In the genomic region with DNA sequence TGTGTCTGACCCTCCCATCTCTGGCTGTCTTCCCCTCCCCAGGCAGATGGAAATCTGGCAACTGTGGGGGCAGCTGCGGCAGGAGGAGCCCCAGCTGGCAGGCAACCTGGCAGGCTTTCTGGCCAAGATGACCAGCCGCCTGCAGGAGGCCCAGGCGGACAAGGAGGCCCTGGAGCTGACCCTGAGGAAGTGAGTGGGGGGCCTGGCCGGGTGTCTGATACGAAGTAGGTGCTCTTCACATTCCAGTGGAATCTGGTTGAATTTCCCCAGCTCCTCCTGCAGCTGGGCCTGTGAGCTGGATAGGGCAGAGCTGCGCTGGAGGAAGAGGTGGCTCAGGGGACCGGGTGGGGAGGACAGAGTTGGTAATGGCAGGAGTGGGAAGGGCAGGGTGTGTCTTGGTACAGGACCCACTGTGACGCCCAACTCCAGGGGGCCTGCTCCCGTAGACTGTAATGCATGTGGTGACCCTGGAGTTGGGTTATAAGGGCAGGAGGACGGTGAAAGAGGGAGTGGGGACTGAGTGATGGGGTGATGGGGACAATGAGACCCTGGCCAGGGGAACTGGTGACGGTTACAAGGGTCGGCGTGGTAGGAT, we compare ENCODE assay signal across 18 cellular contexts. TPM values are rescaled to one million over a fixed set of nuclear protein-coding genes. Genes with fewer than 3 reads are reported as not detected.
A peak's percentile ranks its signal among the peaks of the same experiment; 100 is the strongest.
DNase-seq lines count a peak whose midpoint lies in the region; ATAC-seq and TF ChIP-seq lines count a peak whose summit lies in the region.
"Had no signal": no experiment of that assay in that cellular context is flagged by ENCODE, and none has a peak within 500 bp of the region (broad histone marks: within the 10 kb centered on the region; RNA-seq: fewer than 3 reads in every experiment).

No MANE protein-coding gene starts in this region.

- H2AFZ ChIP-seq in osteoblast (ENCODE audit: low read length): no peak overlapping the region
- H2AFZ ChIP-seq in SK-N-SH (ENCODE audit: low read depth): no peak overlapping the region

- H3K27me3 Mint-ChIP-seq in natural killer cell treated with Interleukin-12 subunit alpha and Interleukin-12 subunit beta and Interleukin-15 and Interleukin-18, amount 100 ng/mL, for 72 hours: no peaks in the 10 kb centered on the region
- H3K27me3 Mint-ChIP-seq in natural killer cell (ENCODE audit: low read depth in 2 of 2) (peaks cover 0 to 2% of the 10 kb centered on the region in 2 donors), endodermal cell (ENCODE audit: insufficient read depth) (no peaks in the 10 kb centered on the region)
- H3K27me3 Mint-ChIP-seq: B cell had no signal

- H3K27ac Mint-ChIP-seq in natural killer cell treated with Interleukin-12 subunit alpha and Interleukin-12 subunit beta and Interleukin-15 and Interleukin-18, amount 100 ng/mL, for 72 hours: peak overlapping the region in 1 of 2 donors; percentile 45
- no peak overlapping the region for H3K27ac Mint-ChIP-seq in natural killer cell
- H3K27ac Mint-ChIP-seq in endodermal cell: no peak overlapping the region
- H3K27ac Mint-ChIP-seq: B cell; CD8-positive, alpha-beta T cell had no signal

- H3K4me1 ChIP-seq in endodermal cell (ENCODE audit: control insufficient read depth, insufficient read depth, low read length) (no peaks in the 10 kb centered on the region), osteoblast (ENCODE audit: insufficient read depth, low read length) (no peaks in the 10 kb centered on the region), SK-N-SH (ENCODE audit: control insufficient read depth in 1 of 2, insufficient read depth in 2 of 2, low read depth in 1 of 2, low read length in 1 of 2) (peaks cover 0 to 13% of the 10 kb centered on the region in 2 experiments; a peak in 1 of 4 replicates)

- no peaks in the 10 kb centered on the region for H3K36me3 Mint-ChIP-seq in natural killer cell treated with Interleukin-12 subunit alpha and Interleukin-12 subunit beta and Interleukin-15 and Interleukin-18, amount 100 ng/mL, for 72 hours
- H3K36me3 Mint-ChIP-seq in natural killer cell: no peaks in the 10 kb centered on the region
- no peaks in the 10 kb centered on the region for H3K36me3 Mint-ChIP-seq in endodermal cell (ENCODE audit: low read depth)
- H3K36me3 Mint-ChIP-seq: CD8-positive, alpha-beta T cell had no signal

- in situ Hi-C loops in GM13976 (cut with MboI; ENCODE audit: low sequenced_read_pairs, unreplicated experiment): no loop called here

- ATAC-seq in natural killer cell treated with Interleukin-12 subunit alpha and Interleukin-12 subunit beta and Interleukin-15 and Interleukin-18, amount 100 ng/mL, for 72 hours: no peak
- ATAC-seq in natural killer cell (no peak), GM18873 (IDR thresholded peaks at IDR 0.05; ENCODE audit: low FRiP score, unreplicated experiment) (no peak)
- ATAC-seq: CD8-positive, alpha-beta T cell had no signal

- CTCF ChIA-PET in SK-N-SH (lab: Yijun Ruan, JAX): interaction anchor here (1.1 to 4.5 kb wide), 2 partner anchors 14 to 42 kb away, joined by 3 to 15 read pairs; no protein-coding TSS in a partner anchor

- H3K4me1 Mint-ChIP-seq in natural killer cell treated with Interleukin-12 subunit alpha and Interleukin-12 subunit beta and Interleukin-15 and Interleukin-18, amount 100 ng/mL, for 72 hours (ENCODE audit: low read depth in 2 of 2): peaks cover 0 to 5% of the 10 kb centered on the region in 2 donors
- H3K4me1 Mint-ChIP-seq in natural killer cell: no peaks in the 10 kb centered on the region
- H3K4me1 Mint-ChIP-seq in endodermal cell: no peaks in the 10 kb centered on the region

- no peak for TF ChIP-seq EP300 in SK-N-SH (IDR thresholded peaks at IDR 0.05; ENCODE audit: borderline replicate concordance in 1 of 2, low read depth in 1 of 2, low read length in 1 of 2)

- POLR2A ChIA-PET in SK-N-SH (lab: Yijun Ruan, JAX): no interaction called here

- no peaks in the 10 kb centered on the region for H3K9me3 Mint-ChIP-seq in natural killer cell treated with Interleukin-12 subunit alpha and Interleukin-12 subunit beta and Interleukin-15 and Interleukin-18, amount 100 ng/mL, for 72 hours
- H3K9me3 Mint-ChIP-seq in natural killer cell (no peaks in the 10 kb centered on the region), endodermal cell (no peaks in the 10 kb centered on the region)
- H3K9me3 Mint-ChIP-seq: CD8-positive, alpha-beta T cell had no signal

- H3K4me2 ChIP-seq in osteoblast (ENCODE audit: insufficient read depth, low read length) (no peak overlapping the region), SK-N-SH (no peak overlapping the region)

- no peak for TF ChIP-seq RAD21 in SK-N-SH (IDR thresholded peaks at IDR 0.05; ENCODE audit: low read length)

- H3K4me3 Mint-ChIP-seq in natural killer cell treated with Interleukin-12 subunit alpha and Interleukin-12 subunit beta and Interleukin-15 and Interleukin-18, amount 100 ng/mL, for 72 hours: no peak overlapping the region
- H3K4me3 Mint-ChIP-seq in natural killer cell (no peak overlapping the region), endodermal cell (no peak overlapping the region)
- H3K4me3 Mint-ChIP-seq: B cell; CD8-positive, alpha-beta T cell had no signal

- H3K27me3 ChIP-seq in endodermal cell (ENCODE audit: control insufficient read depth, insufficient read depth, low read length, poor library complexity, severe bottlenecking) (no peaks in the 10 kb centered on the region), osteoblast (ENCODE audit: insufficient read depth, low read length) (no peaks in the 10 kb centered on the region), SK-N-SH (ENCODE audit: insufficient read depth) (no peaks in the 10 kb centered on the region)
- H3K27me3 ChIP-seq: MG63 had no signal

- H3K9me2 ChIP-seq in SK-N-SH: no peaks in the 10 kb centered on the region

- peak; percentile 25 for DNase-seq in natural killer cell treated with Interleukin-12 subunit alpha and Interleukin-12 subunit beta and Interleukin-15 and Interleukin-18, amount 100 ng/mL, for 72 hours (ENCODE audit: low spot score)
- DNase-seq in natural killer cell (no peak), endodermal cell (peak; percentile 38), osteoblast (ENCODE audit: insufficient read length, low spot score, missing footprints) (peak; percentile 47), GM13976 (ENCODE audit: low spot score) (no peak), SK-N-SH (no peak)
- DNase-seq: CD8-positive, alpha-beta T cell; DMS153; EL; MG63; NCI-H1092 treated with DMSO at 0.1 percent for 48 hours; NCI-H1694 treated with DMSO at 0.1 percent for 48 hours; NCI-H774; SHP77 treated with DMSO at 0.1 percent for 48 hours had no signal

- TF ChIP-seq CTCF in natural killer cell (IDR thresholded peaks at IDR 0.05) (no peak), endodermal cell (conservative IDR thresholded peaks at IDR 0.05) (no peak), osteoblast (IDR thresholded peaks at IDR 0.05; ENCODE audit: extremely low read depth, low read depth, low read length) (no peak), GM13976 (IDR thresholded peaks at IDR 0.05; ENCODE audit: borderline replicate concordance, control extremely low read depth, extremely low read depth, insufficient read depth, missing control alignments) (no peak), SK-N-SH (IDR thresholded peaks at IDR 0.05) (no peak)

- intact Hi-C loops in natural killer cell (cut with micrococcal nuclease): no loop called here

- H3K9ac ChIP-seq in endodermal cell (ENCODE audit: extremely low read depth, low read length, poor library complexity, severe bottlenecking) (no peak overlapping the region), SK-N-SH (no peak overlapping the region)

- H3K27ac ChIP-seq in endodermal cell (ENCODE audit: low read depth, low read length) (no peak overlapping the region), osteoblast (ENCODE audit: low read depth, low read length) (no peak overlapping the region), SK-N-SH (ENCODE audit: low read depth in 2 of 2, low read length in 1 of 2) (no peak overlapping the region)

- H3K4me3 ChIP-seq in endodermal cell (ENCODE audit: low read length): no peak overlapping the region
- H3K4me3 ChIP-seq in osteoblast (ENCODE audit: insufficient read depth, low read length): no peak overlapping the region
- H3K4me3 ChIP-seq in SK-N-SH (ENCODE audit: low read depth in 2 of 2, low read length in 1 of 2): no peak overlapping the region
- H3K4me3 ChIP-seq: MG63 had no signal

- H3F3A ChIP-seq in SK-N-SH (replicated peaks; ENCODE audit: insufficient read depth): no peaks in the 10 kb centered on the region

- no peaks in the 10 kb centered on the region for H3K79me2 ChIP-seq in osteoblast (ENCODE audit: insufficient read depth, low read length)
- H3K79me2 ChIP-seq in SK-N-SH (ENCODE audit: insufficient read depth): no peaks in the 10 kb centered on the region

- WGBS in endodermal cell (ENCODE audit: insufficient coverage in 1 of 2, insufficient read length in 1 of 2), 2 experiments: 85 to 90% methylated on average over 7 to 13 of the region's 13 CpGs
- WGBS in SK-N-SH (ENCODE audit: low lambda C conversion rate): 61% methylated on average over 10 of the region's 13 CpGs

- no peaks in the 10 kb centered on the region for H4K20me1 ChIP-seq in osteoblast (ENCODE audit: insufficient read depth, low read length)
- no peaks in the 10 kb centered on the region for H4K20me1 ChIP-seq in SK-N-SH (ENCODE audit: insufficient read depth)

- H3K9me3 ChIP-seq in endodermal cell (ENCODE audit: control insufficient read depth, low read length) (no peaks in the 10 kb centered on the region), osteoblast (ENCODE audit: low read depth, low read length) (no peaks in the 10 kb centered on the region), SK-N-SH (no peaks in the 10 kb centered on the region)
- H3K9me3 ChIP-seq: MG63 had no signal

- H3K36me3 ChIP-seq in endodermal cell (ENCODE audit: control insufficient read depth, insufficient read depth, low read length) (no peaks in the 10 kb centered on the region), osteoblast (ENCODE audit: insufficient read depth, low read length) (no peaks in the 10 kb centered on the region), SK-N-SH (replicated peaks in 1 of 2; ENCODE audit: control insufficient read depth in 1 of 2, insufficient read depth in 2 of 2, low read length in 1 of 2) (no peaks in the 10 kb centered on the region)
- H3K36me3 ChIP-seq: MG63 had no signal

RNA-seq across cellular contexts. Expression of gene RAB44, which starts 19.7 kb away (rescaled TPM):
- 1 to 10 TPM; 4.1 to 7.9 TPM for total RNA-seq in natural killer cell treated with Interleukin-12 subunit alpha and Interleukin-12 subunit beta and Interleukin-15 and Interleukin-18, amount 100 ng/mL, for 72 hours
- total RNA-seq in natural killer cell (10 to 100 TPM in 1 of 3 donors, under 1 TPM in 2; 0.09 to 12.9 (median 0.70) TPM), endodermal cell (not detected), osteoblast (under 0.01 and 0.36 TPM in 2 replicates)
- not detected for polyA plus RNA-seq in endodermal cell (2013, experiment 1 of 2)
- not detected for polyA plus RNA-seq in endodermal cell (2013, experiment 2 of 2)
- 0.10 and 0.12 TPM in 2 replicates for polyA plus RNA-seq in SK-N-SH (2012; rRNA removed)
- 0.01 TPM in 2 replicates for polyA plus RNA-seq in SK-N-SH (2012; cell fraction: cytosol; rRNA removed)
- 0.70 and 0.83 TPM in 2 replicates for polyA plus RNA-seq in SK-N-SH (2012; cell fraction: nucleus; rRNA removed)
- total RNA-seq: H7, NCI-H460 had no signal

RNA-seq across cellular contexts. Expression of gene CDKN1A, which starts 38.8 kb away (rescaled TPM):
- 100 to 1,000 TPM; 176 to 617 TPM for total RNA-seq in natural killer cell treated with Interleukin-12 subunit alpha and Interleukin-12 subunit beta and Interleukin-15 and Interleukin-18, amount 100 ng/mL, for 72 hours
- total RNA-seq in natural killer cell (10 to 100 TPM; 19.1 to 40.7 (median 25.4) TPM), endodermal cell (1 to 10 TPM; 1.9 to 3.7 TPM), osteoblast (456 and 461 TPM in 2 replicates)
- 45.0 TPM for polyA plus RNA-seq in endodermal cell (2013, experiment 1 of 2)
- 50.3 TPM for polyA plus RNA-seq in endodermal cell (2013, experiment 2 of 2)
- 747 and 824 TPM in 2 replicates for polyA plus RNA-seq in SK-N-SH (2012; rRNA removed)
- polyA plus RNA-seq in SK-N-SH (2012; cell fraction: cytosol; rRNA removed): 479 and 617 TPM in 2 replicates
- polyA plus RNA-seq in SK-N-SH (2012; cell fraction: nucleus; rRNA removed): 431 and 582 TPM in 2 replicates

Comparison
In these comparisons a context has a peak if more than half of its experiments do, and no peak if none do; other contexts are left out.
1. DNase-seq: peak in natural killer cell treated with Interleukin-12 subunit alpha and Interleukin-12 subunit beta and Interleukin-15 and Interleukin-18, amount 100 ng/mL, for 72 hours (single experiment), endodermal cell (single experiment) and osteoblast (single experiment); none in natural killer cell (single experiment), GM13976 (single experiment) and SK-N-SH (single experiment).
2. RNA of gene CDKN1A, which starts 38.8 kb away (total RNA-seq): 176 to 617 TPM in natural killer cell treated with Interleukin-12 subunit alpha and Interleukin-12 subunit beta and Interleukin-15 and Interleukin-18, amount 100 ng/mL, for 72 hours, 456 to 461 TPM in osteoblast and 19.1 to 40.7 TPM in natural killer cell; 1.9 to 3.7 TPM in endodermal cell; every median in the first group is over 4 times any median in the second.